In the genomic region with DNA sequence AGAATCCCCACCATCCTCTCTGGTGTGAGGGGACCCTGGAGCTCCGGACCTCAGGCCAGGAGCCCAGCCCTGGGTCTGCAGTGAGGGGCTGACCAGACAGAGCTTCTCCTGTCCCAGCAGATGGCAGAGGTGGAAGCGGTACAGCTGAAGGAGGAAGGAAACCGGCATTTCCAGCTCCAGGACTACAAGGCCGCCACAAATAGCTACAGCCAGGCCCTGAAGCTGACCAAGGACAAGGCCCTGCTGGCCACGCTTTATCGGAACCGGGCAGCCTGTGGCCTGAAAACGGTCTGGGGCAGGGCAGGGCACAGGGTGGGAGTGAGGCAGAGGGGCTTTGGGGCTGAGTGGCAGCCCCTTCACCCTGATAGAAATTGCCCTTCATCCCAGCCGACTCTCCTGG, we compare ENCODE assay signal across 2 cellular contexts.
TF ChIP-seq lines count a peak whose summit lies in the region.

No MANE protein-coding gene starts in this region.

TF ChIP-seq in WTC11, 78 proteins besides CTCF, POLR2A, EP300 and RAD21:
- TF ChIP-seq SMAD4 (CRISPR knock-in tag; IDR thresholded peaks at IDR 0.05) (no peak), SP1 (CRISPR knock-in tag; conservative IDR thresholded peaks at IDR 0.05) (no peak), NR3C1 (CRISPR knock-in tag; conservative IDR thresholded peaks at IDR 0.05; ENCODE audit: low read depth) (no peak), USF1 (CRISPR knock-in tag; IDR thresholded peaks at IDR 0.05) (no peak), TEAD1 (CRISPR knock-in tag; IDR thresholded peaks at IDR 0.05) (no peak), ZNF263 (CRISPR knock-in tag; IDR thresholded peaks at IDR 0.05; ENCODE audit: low read depth) (no peak), NFE2L1 (CRISPR knock-in tag; IDR thresholded peaks at IDR 0.05) (no peak), PRRX2 (CRISPR knock-in tag; IDR thresholded peaks at IDR 0.05) (no peak), MYBL2 (CRISPR knock-in tag; IDR thresholded peaks at IDR 0.05) (no peak), E2F5 (CRISPR knock-in tag; IDR thresholded peaks at IDR 0.05) (no peak), TCF7 (CRISPR knock-in tag; IDR thresholded peaks at IDR 0.05; ENCODE audit: low read depth) (no peak)
- TF ChIP-seq, protein P1, sequence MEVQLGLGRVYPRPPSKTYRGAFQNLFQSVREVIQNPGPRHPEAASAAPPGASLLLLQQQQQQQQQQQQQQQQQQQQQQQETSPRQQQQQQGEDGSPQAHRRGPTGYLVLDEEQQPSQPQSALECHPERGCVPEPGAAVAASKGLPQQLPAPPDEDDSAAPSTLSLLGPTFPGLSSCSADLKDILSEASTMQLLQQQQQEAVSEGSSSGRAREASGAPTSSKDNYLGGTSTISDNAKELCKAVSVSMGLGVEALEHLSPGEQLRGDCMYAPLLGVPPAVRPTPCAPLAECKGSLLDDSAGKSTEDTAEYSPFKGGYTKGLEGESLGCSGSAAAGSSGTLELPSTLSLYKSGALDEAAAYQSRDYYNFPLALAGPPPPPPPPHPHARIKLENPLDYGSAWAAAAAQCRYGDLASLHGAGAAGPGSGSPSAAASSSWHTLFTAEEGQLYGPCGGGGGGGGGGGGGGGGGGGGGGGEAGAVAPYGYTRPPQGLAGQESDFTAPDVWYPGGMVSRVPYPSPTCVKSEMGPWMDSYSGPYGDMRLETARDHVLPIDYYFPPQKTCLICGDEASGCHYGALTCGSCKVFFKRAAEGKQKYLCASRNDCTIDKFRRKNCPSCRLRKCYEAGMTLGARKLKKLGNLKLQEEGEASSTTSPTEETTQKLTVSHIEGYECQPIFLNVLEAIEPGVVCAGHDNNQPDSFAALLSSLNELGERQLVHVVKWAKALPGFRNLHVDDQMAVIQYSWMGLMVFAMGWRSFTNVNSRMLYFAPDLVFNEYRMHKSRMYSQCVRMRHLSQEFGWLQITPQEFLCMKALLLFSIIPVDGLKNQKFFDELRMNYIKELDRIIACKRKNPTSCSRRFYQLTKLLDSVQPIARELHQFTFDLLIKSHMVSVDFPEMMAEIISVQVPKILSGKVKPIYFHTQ (CRISPR knock-in tag; IDR thresholded peaks at IDR 0.05) = no peak
- TF ChIP-seq, protein P2, sequence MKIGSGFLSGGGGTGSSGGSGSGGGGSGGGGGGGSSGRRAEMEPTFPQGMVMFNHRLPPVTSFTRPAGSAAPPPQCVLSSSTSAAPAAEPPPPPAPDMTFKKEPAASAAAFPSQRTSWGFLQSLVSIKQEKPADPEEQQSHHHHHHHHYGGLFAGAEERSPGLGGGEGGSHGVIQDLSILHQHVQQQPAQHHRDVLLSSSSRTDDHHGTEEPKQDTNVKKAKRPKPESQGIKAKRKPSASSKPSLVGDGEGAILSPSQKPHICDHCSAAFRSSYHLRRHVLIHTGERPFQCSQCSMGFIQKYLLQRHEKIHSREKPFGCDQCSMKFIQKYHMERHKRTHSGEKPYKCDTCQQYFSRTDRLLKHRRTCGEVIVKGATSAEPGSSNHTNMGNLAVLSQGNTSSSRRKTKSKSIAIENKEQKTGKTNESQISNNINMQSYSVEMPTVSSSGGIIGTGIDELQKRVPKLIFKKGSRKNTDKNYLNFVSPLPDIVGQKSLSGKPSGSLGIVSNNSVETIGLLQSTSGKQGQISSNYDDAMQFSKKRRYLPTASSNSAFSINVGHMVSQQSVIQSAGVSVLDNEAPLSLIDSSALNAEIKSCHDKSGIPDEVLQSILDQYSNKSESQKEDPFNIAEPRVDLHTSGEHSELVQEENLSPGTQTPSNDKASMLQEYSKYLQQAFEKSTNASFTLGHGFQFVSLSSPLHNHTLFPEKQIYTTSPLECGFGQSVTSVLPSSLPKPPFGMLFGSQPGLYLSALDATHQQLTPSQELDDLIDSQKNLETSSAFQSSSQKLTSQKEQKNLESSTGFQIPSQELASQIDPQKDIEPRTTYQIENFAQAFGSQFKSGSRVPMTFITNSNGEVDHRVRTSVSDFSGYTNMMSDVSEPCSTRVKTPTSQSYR (CRISPR knock-in tag; IDR thresholded peaks at IDR 0.05) = no peak

TF ChIP-seq in HepG2, 621 proteins besides CTCF, POLR2A, EP300 and RAD21:
- no peak for TF ChIP-seq ZNF343 (CRISPR knock-in tag; IDR thresholded peaks at IDR 0.05)
- no peak for TF ChIP-seq YEATS4 (CRISPR knock-in tag; IDR thresholded peaks at IDR 0.05; ENCODE audit: borderline replicate concordance)
